ENCODE assay signal across 28 cellular contexts in genomic region chr9:14793389-14793788, GRCh38.
A peak's percentile ranks its signal among the peaks of the same experiment; 100 is the strongest.
DNase-seq lines count a peak whose midpoint lies in the region; ATAC-seq, FAIRE-seq and TF ChIP-seq lines count a peak whose summit lies in the region.
"Had no signal": no experiment of that assay in that cellular context is flagged by ENCODE, and none has a peak within 500 bp of the region (broad histone marks: within the 10 kb centered on the region; RNA-seq: fewer than 3 reads in every experiment).

No MANE protein-coding gene starts in this region.

- no peak for FAIRE-seq in HepG2 (lab: Jason Lieb, UNC)
- FAIRE-seq: A204.1, A549 had no signal

- 0 out of 2 replicates have a peak, but pooled peaks cover 10% of the 10 kb centered on the region for H3K4me1 ChIP-seq in HepG2 (ENCODE audit: insufficient read depth, low read length)
- no peaks in the 10 kb centered on the region for H3K4me1 ChIP-seq in right lobe of liver
- H3K4me1 ChIP-seq: A549; BE2C; BLaER1; BLaER1 treated with 17β-estradiol and CSF1 and Interleukin-3, amounts not matched to agents 10 nM and 100 nM; Caco-2 had no signal

- POLR2A ChIA-PET in HepG2 (lab: Yijun Ruan, JAX) = no interaction called here

- 100% methylated on average over 2 of the region's 2 CpGs for WGBS in HepG2 (ENCODE audit: low lambda C conversion rate)
- 77% methylated on average over 2 of the region's 2 CpGs for WGBS in right lobe of liver (ENCODE audit: insufficient coverage, low coverage, low lambda C conversion rate, missing lambda C conversion rate)

- H3K27ac ChIP-seq in HepG2 (ENCODE audit: extremely low read length, insufficient read depth, low read length) (no peak overlapping the region), right lobe of liver (no peak overlapping the region)
- H3K27ac ChIP-seq: 22Rv1; A549; BLaER1; BLaER1 treated with 17β-estradiol and CSF1 and Interleukin-3, amounts not matched to agents 10 nM and 100 nM; C4-2B had no signal

- in situ Hi-C loops in HepG2 (cut with HindIII; ENCODE audit: extremely low pct_ligation_motif_present, low pct_unique_long_range_greater_than_20kb) = no loop called here

- intact Hi-C loops in HepG2 (cut with micrococcal nuclease; ENCODE audit: unreplicated experiment) (no loop called here), right lobe of liver (cut with DNase I) (no loop called here)

- CTCF ChIA-PET in HepG2 (lab: Yijun Ruan, JAX; ENCODE audit: low intra/inter-chr PET ratio, low total read pairs) = no interaction called here

- H4K20me1 ChIP-seq in HepG2 (ENCODE audit: insufficient read depth, low read length) = 0 out of 2 replicates have a peak, but pooled peaks cover 6% of the 10 kb centered on the region
- H4K20me1 ChIP-seq: BLaER1; BLaER1 treated with 17β-estradiol and CSF1 and Interleukin-3, amounts not matched to agents 10 nM and 100 nM had no signal

- no peak overlapping the region for H3K4me3 ChIP-seq in HepG2 (replicated peaks in 1 of 3; ENCODE audit: insufficient read depth in 1 of 3, low read depth in 2 of 3, low read length in 3 of 3)
- no peak overlapping the region for H3K4me3 ChIP-seq in right lobe of liver
- H3K4me3 ChIP-seq: A549; BLaER1; BLaER1 treated with 17β-estradiol and CSF1 and Interleukin-3, amounts not matched to agents 10 nM and 100 nM had no signal

- TF ChIP-seq CTCF in HepG2 (CRISPR knock-in tag; IDR thresholded peaks at IDR 0.05) (no peak), right lobe of liver (IDR thresholded peaks at IDR 0.05) (no peak)

- H3K79me2 ChIP-seq in HepG2 (ENCODE audit: insufficient read depth, low read length) = no peaks in the 10 kb centered on the region

- DNase-seq in HepG2 (ENCODE audit: low spot score) = no peak
- DNase-seq in right lobe of liver = no peak
- DNase-seq: 8988T; ACHN; AML-193; BE2C; C1 segment of cervical spinal cord; Caco-2; Calu3; CD4-positive, alpha-beta memory T cell; CD4-positive, alpha-beta T cell; CD4-positive, CD25-positive, alpha-beta regulatory T cell; CD8-positive, alpha-beta memory T cell; CD8-positive, alpha-beta T cell; COR-L47; DMS 273 treated with DMSO at 0.1 percent for 48 hours; DMS153; DMS53; DMS79; DMS79 treated with DMSO at 0.1 percent for 48 hours; DND-41; EL had no signal

- ATAC-seq in HepG2 = peak; percentile 33
- ATAC-seq in right lobe of liver = no peak
- ATAC-seq: A549; CD8-positive, alpha-beta T cell had no signal

- H3K9ac ChIP-seq in HepG2 (ENCODE audit: insufficient read depth, low read depth, low read length) = no peak overlapping the region
- H3K9ac ChIP-seq: BLaER1; BLaER1 treated with 17β-estradiol and CSF1 and Interleukin-3, amounts not matched to agents 10 nM and 100 nM had no signal

- peaks cover 16 to 90% of the 10 kb centered on the region in 2 experiments for H3K36me3 ChIP-seq in HepG2 (replicated peaks in 1 of 2; ENCODE audit: control insufficient read depth in 1 of 2, insufficient read depth in 2 of 2, low read length in 2 of 2)
- no peaks in the 10 kb centered on the region for H3K36me3 ChIP-seq in right lobe of liver
- H3K36me3 ChIP-seq: BE2C; BLaER1; BLaER1 treated with 17β-estradiol and CSF1 and Interleukin-3, amounts not matched to agents 10 nM and 100 nM had no signal

- H3K9me3 ChIP-seq in HepG2 (ENCODE audit: low read length) (no peaks in the 10 kb centered on the region), right lobe of liver (no peaks in the 10 kb centered on the region)
- H3K9me3 ChIP-seq: A549, BE2C, BLaER1, Caco-2 had no signal

- TF ChIP-seq EP300 in HepG2 (IDR thresholded peaks at IDR 0.05; ENCODE audit: low read depth in 2 of 2, low read length in 2 of 2) (no peak), HepG2 (CRISPR knock-in tag; IDR thresholded peaks at IDR 0.05; ENCODE audit: borderline replicate concordance) (no peak)

- H2AFZ ChIP-seq in HepG2 (ENCODE audit: low read length) = no peak overlapping the region

- no peaks in the 10 kb centered on the region for H3K27me3 ChIP-seq in HepG2 (ENCODE audit: control insufficient read depth in 1 of 2, insufficient read depth in 2 of 2, low read length in 2 of 2)
- H3K27me3 ChIP-seq in right lobe of liver = no peaks in the 10 kb centered on the region
- H3K27me3 ChIP-seq: BE2C; BLaER1; BLaER1 treated with 17β-estradiol and CSF1 and Interleukin-3, amounts not matched to agents 10 nM and 100 nM had no signal

- TF ChIP-seq RAD21 in HepG2 (CRISPR knock-in tag; IDR thresholded peaks at IDR 0.05) = no peak

- BruUV-seq in HepG2 (replicated peaks; lab: Mats Ljungman, UMichigan) = no TSS peak

- H3K4me2 ChIP-seq in HepG2 (ENCODE audit: low read depth, low read length) = no peak overlapping the region
- H3K4me2 ChIP-seq: A549; BLaER1; BLaER1 treated with 17β-estradiol and CSF1 and Interleukin-3, amounts not matched to agents 10 nM and 100 nM had no signal

- TF ChIP-seq POLR2A in HepG2 (IDR thresholded peaks at IDR 0.05; ENCODE audit: insufficient read depth in 1 of 2, low read depth in 2 of 2, low read length in 2 of 2) = no peak
- no peak for TF ChIP-seq POLR2A in right lobe of liver (IDR thresholded peaks at IDR 0.05)

TF ChIP-seq in HepG2, 621 proteins besides CTCF, POLR2A, EP300 and RAD21:
- TF ChIP-seq TMF1 (CRISPR knock-in tag; IDR thresholded peaks at IDR 0.05; ENCODE audit: low read depth) = no peak
- no peak for TF ChIP-seq ZNF275 (CRISPR knock-in tag; IDR thresholded peaks at IDR 0.05; ENCODE audit: borderline replicate concordance)
- peak; percentile 57 for TF ChIP-seq POLR2G (IDR thresholded peaks at IDR 0.05; ENCODE audit: low read depth, low read length)
- TF ChIP-seq RARG (CRISPR knock-in tag; IDR thresholded peaks at IDR 0.05; ENCODE audit: low read depth) = no peak
- TF ChIP-seq ZFP1 (CRISPR knock-in tag; IDR thresholded peaks at IDR 0.05) = no peak
- TF ChIP-seq POLR2AphosphoS5 (IDR thresholded peaks at IDR 0.05; ENCODE audit: low read depth, low read length) = peak; percentile 9; the same call in 1 of the 2 replicates
- TF ChIP-seq RBM22 (optimal IDR thresholded peaks at IDR 0.05; ENCODE audit: low read length) = peak; percentile 93
- no peak for TF ChIP-seq ARNT2 (CRISPR knock-in tag; IDR thresholded peaks at IDR 0.05; ENCODE audit: low read depth)
- TF ChIP-seq ZNF350 (CRISPR knock-in tag; IDR thresholded peaks at IDR 0.05; ENCODE audit: borderline replicate concordance, low read depth) = no peak
- no peak for TF ChIP-seq MAFG (CRISPR knock-in tag; IDR thresholded peaks at IDR 0.05)
- TF ChIP-seq, protein P1, sequence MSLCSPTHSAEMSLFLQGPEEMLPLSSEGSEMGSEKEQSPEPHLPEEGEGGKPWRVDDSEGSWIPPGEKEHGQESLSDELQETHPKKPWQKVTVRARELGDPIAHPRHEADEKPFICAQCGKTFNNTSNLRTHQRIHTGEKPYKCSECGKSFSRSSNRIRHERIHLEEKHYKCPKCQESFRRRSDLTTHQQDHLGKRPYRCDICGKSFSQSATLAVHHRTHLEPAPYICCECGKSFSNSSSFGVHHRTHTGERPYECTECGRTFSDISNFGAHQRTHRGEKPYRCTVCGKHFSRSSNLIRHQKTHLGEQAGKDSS (CRISPR knock-in tag; IDR thresholded peaks at IDR 0.05; ENCODE audit: borderline replicate concordance, low read depth) = no peak
